8 cellular contexts compared by ENCODE assay signal in genomic region chr4:71186257-71186565, GRCh38.
DNase-seq lines count a peak whose midpoint lies in the region; ATAC-seq and TF ChIP-seq lines count a peak whose summit lies in the region.

No MANE protein-coding gene starts in this region.

- peaks cover 13% of the 10 kb centered on the region for H3K4me1 Mint-ChIP-seq in Calu3 (ENCODE audit: low read depth, unreplicated experiment)

- no peaks in the 10 kb centered on the region for H3K36me3 ChIP-seq in SK-N-MC (ENCODE audit: insufficient read depth, low read length)
- no peaks in the 10 kb centered on the region for H3K36me3 ChIP-seq in rectal smooth muscle tissue (ENCODE audit: control insufficient read depth, insufficient read depth, low read length)

- H3K4me3 ChIP-seq in SK-N-MC (peak overlapping the region; percentile 95), fibroblast of villous mesenchyme (ENCODE audit: low read depth, low read length) (peak overlapping the region; percentile 59), rectal smooth muscle tissue (ENCODE audit: low read length) (peak overlapping the region; percentile 84)

- no peaks in the 10 kb centered on the region for H3K9me3 ChIP-seq in SK-N-MC (ENCODE audit: low read depth, low read length)

- H3K27me3 ChIP-seq in rectal smooth muscle tissue (ENCODE audit: control insufficient read depth, insufficient read depth, low read length), result no peaks in the 10 kb centered on the region

- H3K27ac Mint-ChIP-seq in Calu3 (ENCODE audit: unreplicated experiment), result no peak overlapping the region

- CTCF ChIA-PET in Calu3 (lab: Charles Lee), result interaction anchor here (1.3 kb wide), 1 partner anchor 135 kb away, joined by 3 read pairs; no protein-coding TSS in a partner anchor

- TF ChIP-seq CTCF in Calu3 (IDR thresholded peaks at IDR 0.05; ENCODE audit: unreplicated experiment), result no peak
- no peak for TF ChIP-seq CTCF in fibroblast of villous mesenchyme (IDR thresholded peaks at IDR 0.05; ENCODE audit: insufficient read depth, low read depth, low read length)
- no peak for TF ChIP-seq CTCF in GM10266 (IDR thresholded peaks at IDR 0.05; ENCODE audit: control insufficient read depth, insufficient read depth, low read depth, missing control alignments)

- H3K9me3 Mint-ChIP-seq in Calu3 (ENCODE audit: low read depth, unreplicated experiment), result no peaks in the 10 kb centered on the region

- DNase-seq in Calu3 (no peak), SK-N-MC (ENCODE audit: low read depth, low spot score) (no peak), fibroblast of villous mesenchyme (ENCODE audit: low read depth) (no peak), GM19238 (ENCODE audit: insufficient read length, low spot score) (no peak), GM10266 (ENCODE audit: extremely low spot score) (no peak)

- BruUV-seq in Calu3 (replicated peaks; lab: Mats Ljungman, UMichigan), result no TSS peak

- no peaks in the 10 kb centered on the region for H3K4me1 ChIP-seq in rectal smooth muscle tissue (ENCODE audit: control insufficient read depth, insufficient read depth, low read length)

- H3K27ac ChIP-seq in SK-N-MC, result peak overlapping the region; percentile 48; the same call in 1 of the 2 replicates
- no peak overlapping the region for H3K27ac ChIP-seq in rectal smooth muscle tissue (ENCODE audit: low read depth, low read length)

- H3K27me3 Mint-ChIP-seq in Calu3 (ENCODE audit: unreplicated experiment), result no peaks in the 10 kb centered on the region

- peaks cover 27% of the 10 kb centered on the region for H3K36me3 Mint-ChIP-seq in Calu3 (ENCODE audit: insufficient read depth, unreplicated experiment)

- ATAC-seq in GM21825 (IDR thresholded peaks at IDR 0.05; ENCODE audit: unreplicated experiment), result no peak
- ATAC-seq in HG02885 (IDR thresholded peaks at IDR 0.05; ENCODE audit: poor library complexity, unreplicated experiment), result no peak

- intact Hi-C loops in Calu3 (cut with micrococcal nuclease; ENCODE audit: unreplicated experiment), result loop anchor here (10.0 kb wide), 1 partner anchor 79 kb away; no protein-coding TSS in a partner anchor

- H3K9ac ChIP-seq in SK-N-MC (ENCODE audit: insufficient read length), result peak overlapping the region; percentile 73
- no peak overlapping the region for H3K9ac ChIP-seq in rectal smooth muscle tissue (ENCODE audit: low read length)

- peak overlapping the region; percentile 81 for H3K4me3 Mint-ChIP-seq in Calu3 (ENCODE audit: low read depth, unreplicated experiment)
